Comparison of ENCODE assay signal across 11 cellular contexts in the genomic region with DNA sequence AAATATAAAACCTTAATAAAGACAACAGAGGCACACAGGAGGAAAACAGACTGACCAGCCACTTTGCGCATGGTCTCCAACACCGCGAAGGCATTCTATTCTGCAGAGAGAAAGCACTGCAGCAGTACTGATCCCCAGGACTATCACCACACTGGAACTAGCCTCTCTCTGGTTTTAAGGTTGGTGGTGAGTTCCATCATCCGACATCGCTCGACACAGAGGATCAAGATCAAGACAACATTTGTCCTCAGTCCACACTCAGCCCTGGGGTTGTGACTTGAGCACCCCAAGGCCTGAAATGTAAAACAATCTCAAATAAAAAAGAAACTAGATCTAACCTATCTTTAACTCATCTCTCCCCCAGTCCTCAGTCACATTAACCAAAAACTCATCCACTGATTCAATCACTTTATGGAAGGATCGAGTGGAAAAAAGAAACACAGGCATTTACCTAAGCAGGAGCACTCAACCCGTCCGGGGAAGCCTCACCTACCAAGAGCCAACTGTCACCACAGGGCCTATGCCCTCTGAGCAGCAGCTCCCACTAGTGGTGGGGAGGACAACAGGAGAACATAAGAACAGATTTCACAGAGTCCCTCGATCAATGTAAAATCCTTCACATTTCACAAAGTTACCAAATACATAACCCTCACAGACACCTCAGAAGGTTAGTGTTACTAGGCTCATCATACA. TPM values are rescaled to one million over a fixed set of nuclear protein-coding genes. Genes with fewer than 3 reads are reported as not detected.
A peak's percentile ranks its signal among the peaks of the same experiment; 100 is the strongest.
DNase-seq lines count a peak whose midpoint lies in the region; ATAC-seq and TF ChIP-seq lines count a peak whose summit lies in the region.
"Had no signal": no experiment of that assay in that cellular context is flagged by ENCODE, and none has a peak within 500 bp of the region (broad histone marks: within the 10 kb centered on the region; RNA-seq: fewer than 3 reads in every experiment).

No MANE protein-coding gene starts in this region.

- no peak overlapping the region for H3K14ac ChIP-seq in trophoblast cell (ENCODE audit: low read length)

- H4K8ac ChIP-seq in trophoblast cell (ENCODE audit: low read depth, low read length): no peak overlapping the region

- no peak overlapping the region for H2AK5ac ChIP-seq in trophoblast cell (ENCODE audit: low read length)

- H3K79me2 ChIP-seq in trophoblast cell (ENCODE audit: control insufficient read depth, insufficient read depth, low read length, poor library complexity): no peaks in the 10 kb centered on the region

- H3K9me3 ChIP-seq in ovary (no peaks in the 10 kb centered on the region), trophoblast cell (ENCODE audit: insufficient read depth, low read depth, low read length) (no peaks in the 10 kb centered on the region)
- H3K9me3 ChIP-seq: BLaER1 treated with 17β-estradiol and CSF1 and Interleukin-3, amounts not matched to agents 10 nM and 100 nM had no signal

- no peaks in the 10 kb centered on the region for H3K79me1 ChIP-seq in trophoblast cell (ENCODE audit: low read length)

- H3K23ac ChIP-seq in trophoblast cell (ENCODE audit: low read length): no peak overlapping the region

- H4K91ac ChIP-seq in trophoblast cell (ENCODE audit: low read depth, low read length): no peak overlapping the region

- 90 to 94% (median 93%) methylated on average over 10 of the region's 10 CpGs for WGBS in ovary, 3 donors
- no CpG with 5 or more reads among the region's 10 CpGs for WGBS in trophoblast cell (ENCODE audit: extremely low coverage, insufficient coverage, insufficient read length)

- TF ChIP-seq EP300 in ovary (IDR thresholded peaks at IDR 0.05): no peak

- H3K4me1 ChIP-seq in ovary (ENCODE audit: insufficient read depth) (no peaks in the 10 kb centered on the region), trophoblast cell (ENCODE audit: control insufficient read depth in 1 of 2, insufficient read depth in 2 of 2, low read length in 2 of 2) (peaks cover 0 to 2% of the 10 kb centered on the region in 2 experiments)
- H3K4me1 ChIP-seq: BLaER1 treated with 17β-estradiol and CSF1 and Interleukin-3, amounts not matched to agents 10 nM and 100 nM had no signal

- H3K9me3 Mint-ChIP-seq in osteocyte (ENCODE audit: unreplicated experiment): no peaks in the 10 kb centered on the region
- H3K9me3 Mint-ChIP-seq: naive thymus-derived CD4-positive, alpha-beta T cell had no signal

- H3K36me3 ChIP-seq in ovary: no peaks in the 10 kb centered on the region
- no peaks in the 10 kb centered on the region for H3K36me3 ChIP-seq in trophoblast cell (ENCODE audit: control insufficient read depth in 1 of 2, insufficient read depth in 2 of 2, low read length in 2 of 2)
- H3K36me3 ChIP-seq: BLaER1 treated with 17β-estradiol and CSF1 and Interleukin-3, amounts not matched to agents 10 nM and 100 nM had no signal

- no peak overlapping the region for H3K27ac ChIP-seq in ovary
- no peak overlapping the region for H3K27ac ChIP-seq in trophoblast cell (ENCODE audit: low read depth, low read length)
- H3K27ac ChIP-seq: BLaER1 treated with 17β-estradiol and CSF1 and Interleukin-3, amounts not matched to agents 10 nM and 100 nM had no signal

- H2BK5ac ChIP-seq in trophoblast cell (ENCODE audit: low read depth, low read length, poor library complexity): no peak overlapping the region

- no peak for ATAC-seq in GM18520 (IDR thresholded peaks at IDR 0.05; ENCODE audit: unreplicated experiment)
- ATAC-seq: naive thymus-derived CD4-positive, alpha-beta T cell had no signal

- H2BK12ac ChIP-seq in trophoblast cell (ENCODE audit: low read length): no peak overlapping the region

- H3K4me2 ChIP-seq in trophoblast cell (ENCODE audit: low read length): no peak overlapping the region
- H3K4me2 ChIP-seq: BLaER1 treated with 17β-estradiol and CSF1 and Interleukin-3, amounts not matched to agents 10 nM and 100 nM had no signal

- H3K9ac ChIP-seq in trophoblast cell (ENCODE audit: low read length): no peak overlapping the region
- H3K9ac ChIP-seq: BLaER1 treated with 17β-estradiol and CSF1 and Interleukin-3, amounts not matched to agents 10 nM and 100 nM had no signal

- no peak for TF ChIP-seq POLR2A in ovary (IDR thresholded peaks at IDR 0.05)

- H4K12ac ChIP-seq in trophoblast cell (ENCODE audit: low read depth, low read length): no peak overlapping the region

- H3K27me3 ChIP-seq in ovary: no peaks in the 10 kb centered on the region
- no peaks in the 10 kb centered on the region for H3K27me3 ChIP-seq in trophoblast cell (ENCODE audit: insufficient read depth, low read length)
- H3K27me3 ChIP-seq: BLaER1 treated with 17β-estradiol and CSF1 and Interleukin-3, amounts not matched to agents 10 nM and 100 nM had no signal

- H3K27ac Mint-ChIP-seq in osteocyte (ENCODE audit: unreplicated experiment): no peak overlapping the region
- H3K27ac Mint-ChIP-seq: naive thymus-derived CD4-positive, alpha-beta T cell had no signal

- H3K27me3 Mint-ChIP-seq in osteocyte (ENCODE audit: unreplicated experiment): peaks cover 2% of the 10 kb centered on the region

- no peak overlapping the region for H3K4me3 ChIP-seq in WI38 (ENCODE audit: low read depth, low read length)
- H3K4me3 ChIP-seq in ovary: no peak overlapping the region
- no peak overlapping the region for H3K4me3 ChIP-seq in trophoblast cell (ENCODE audit: low read depth, low read length)
- H3K4me3 ChIP-seq: BLaER1 treated with 17β-estradiol and CSF1 and Interleukin-3, amounts not matched to agents 10 nM and 100 nM had no signal

- no peak overlapping the region for H3K4ac ChIP-seq in trophoblast cell (ENCODE audit: low read depth, low read length)

- TF ChIP-seq CTCF in WI38 (IDR thresholded peaks at IDR 0.05; ENCODE audit: low read depth, low read length) (0 out of 2 replicates have a peak, but pooled peaks have one; percentile 17), osteocyte (IDR thresholded peaks at IDR 0.05) (peak; percentile 23), ovary (IDR thresholded peaks at IDR 0.05) (no peak)

- no peak overlapping the region for H2BK120ac ChIP-seq in trophoblast cell (ENCODE audit: insufficient read depth, low read length, poor library complexity)

- no peak overlapping the region for H3K4me3 Mint-ChIP-seq in osteocyte (ENCODE audit: unreplicated experiment)
- H3K4me3 Mint-ChIP-seq: naive thymus-derived CD4-positive, alpha-beta T cell had no signal

- peak; percentile 17 for DNase-seq in activated CD4-positive, alpha-beta T cell treated with anti-CD3 and anti-CD28 coated beads for 48 hours
- DNase-seq in activated CD4-positive, alpha-beta T cell treated with anti-CD3 and anti-CD28 coated beads for 4 hours: no peak
- peak; percentile 67 for DNase-seq in HT1080 (ENCODE audit: low read depth)
- no peak for DNase-seq in osteocyte (ENCODE audit: extremely low spot score, unreplicated experiment)
- no peak for DNase-seq in ovary
- no peak for DNase-seq in trophoblast cell
- DNase-seq: anterior cingulate cortex; naive thymus-derived CD4-positive, alpha-beta T cell had no signal

- H3K36me3 Mint-ChIP-seq in osteocyte (ENCODE audit: unreplicated experiment): no peaks in the 10 kb centered on the region
- H3K36me3 Mint-ChIP-seq: naive thymus-derived CD4-positive, alpha-beta T cell had no signal

- no peak overlapping the region for H2AFZ ChIP-seq in trophoblast cell (ENCODE audit: insufficient read depth, low read length, poor library complexity)

- H3K4me1 Mint-ChIP-seq in osteocyte (ENCODE audit: unreplicated experiment): peaks cover 3% of the 10 kb centered on the region
- H3K4me1 Mint-ChIP-seq: naive thymus-derived CD4-positive, alpha-beta T cell had no signal

- intact Hi-C loops in ovary (cut with DNase I): no loop called here

- H3K18ac ChIP-seq in trophoblast cell (ENCODE audit: low read length): no peak overlapping the region

RNA-seq across cellular contexts. Expression of gene STXBP6, which starts 17.7 kb away (rescaled TPM):
- 14.2 and 16.0 TPM in 2 replicates for total RNA-seq in HT1080 (2014; rRNA removed; shearing (Covaris generic))
- 8.5 and 8.6 TPM in 2 replicates for polyA plus RNA-seq in HT1080 (2015; cell fraction: cytosol; rRNA removed)
- polyA plus RNA-seq in HT1080 (2015; cell fraction: nucleus; rRNA removed): 6.1 and 7.5 TPM in 2 replicates
- total RNA-seq in osteocyte (6.4 and 7.0 TPM in 2 replicates), ovary (1 to 10 TPM; 1.0 to 9.3 (median 6.4) TPM)
- polyA plus RNA-seq in ovary: 1 to 10 TPM; 2.2 to 3.6 TPM
- polyA plus RNA-seq in trophoblast cell (2013): 1.5 and 1.8 TPM in 2 replicates
- total RNA-seq: naive thymus-derived CD4-positive, alpha-beta T cell had no signal
- polyA plus RNA-seq: naive thymus-derived CD4-positive, alpha-beta T cell had no signal

Comparison
In these comparisons a context has a peak if more than half of its experiments do, and no peak if none do; other contexts are left out.
1. DNase-seq: peak in activated CD4-positive, alpha-beta T cell treated with anti-CD3 and anti-CD28 coated beads for 48 hours (single experiment) and HT1080 (single experiment); none in activated CD4-positive, alpha-beta T cell treated with anti-CD3 and anti-CD28 coated beads for 4 hours (0 of 2), osteocyte (single experiment), ovary (0 of 5) and trophoblast cell (0 of 2).
2. CTCF ChIP-seq: peak in WI38 (single experiment) and osteocyte (single experiment); none in ovary (0 of 3).